Comparison of ENCODE assay signal across 20 cellular contexts in the genomic region with DNA sequence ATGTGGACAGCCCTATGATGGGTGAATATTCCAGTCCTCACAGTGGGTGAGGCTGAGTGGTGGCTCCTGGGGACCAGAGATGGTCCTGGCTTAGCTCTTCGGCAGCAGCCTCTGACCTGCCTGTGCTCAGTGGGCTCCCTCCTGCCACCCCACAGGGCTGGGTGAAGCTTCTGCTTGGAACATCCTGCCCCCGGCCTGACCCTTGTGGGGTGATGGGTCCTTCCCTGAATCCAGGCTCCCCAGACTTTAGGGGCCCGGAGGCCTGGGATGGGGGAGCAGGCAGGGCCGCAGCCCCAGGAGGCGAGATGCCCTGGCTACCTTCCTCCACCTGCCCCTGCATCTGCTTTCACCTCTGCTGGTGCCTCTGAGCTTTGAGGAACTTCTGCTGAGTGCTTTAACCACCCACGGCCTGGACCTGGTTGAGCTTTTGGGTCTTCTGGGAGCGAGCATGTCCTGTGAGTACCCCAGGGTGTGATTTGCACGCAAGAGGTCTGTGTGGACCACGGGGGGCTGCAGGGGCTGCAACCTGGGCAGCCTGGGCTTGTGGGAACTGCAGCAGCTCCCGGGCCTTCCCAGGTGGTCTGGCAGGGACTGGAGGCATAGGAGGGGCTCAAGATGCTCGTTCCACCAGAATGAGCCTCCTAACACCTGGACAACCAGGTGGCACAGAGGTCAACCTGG.
DNase-seq lines count a peak whose midpoint lies in the region; ATAC-seq and TF ChIP-seq lines count a peak whose summit lies in the region.
"Had no signal": no experiment of that assay in that cellular context is flagged by ENCODE, and none has a peak within 500 bp of the region (broad histone marks: within the 10 kb centered on the region; RNA-seq: fewer than 3 reads in every experiment).

No MANE protein-coding gene starts in this region.

- no peak overlapping the region for H3K4me3 ChIP-seq in WERI-Rb-1 (ENCODE audit: low read depth, low read length)
- no peak overlapping the region for H3K4me3 ChIP-seq in lower lobe of right lung
- no peak overlapping the region for H3K4me3 ChIP-seq in upper lobe of right lung
- H3K4me3 ChIP-seq: MG63, PC-9, SJSA1 had no signal

- H3K27ac ChIP-seq in WERI-Rb-1 (no peak overlapping the region), lower lobe of right lung (no peak overlapping the region), upper lobe of right lung (no peak overlapping the region)
- H3K27ac ChIP-seq: C4-2B, PC-9, RWPE1, SJSA1 had no signal

- peak; percentile 6 for DNase-seq in WERI-Rb-1
- DNase-seq in glutamatergic neuron, result peak; percentile 7
- DNase-seq in lower lobe of right lung, result peak; percentile 38
- peak; percentile 53 for DNase-seq in upper lobe of right lung
- DNase-seq in LoVo (ENCODE audit: low spot score), result no peak
- DNase-seq in NK-92 treated with Interleukin-12 subunit alpha and Interleukin-12 subunit beta, amount 100 ng/mL, for 24 hours (lab: John Stamatoyannopoulos, UW), result no peak
- DNase-seq: ACHN, DMS79, Karpas-422, MG63, NCI-H1048, NCI-H1436, NCI-H1930, NCI-H526, PC-9 had no signal

- peaks cover 5% of the 10 kb centered on the region for H3K36me3 Mint-ChIP-seq in glutamatergic neuron (ENCODE audit: unreplicated experiment)
- H3K36me3 Mint-ChIP-seq: IgD-negative memory B cell had no signal

- H3K9me3 ChIP-seq in WERI-Rb-1 (ENCODE audit: severe bottlenecking) (no peaks in the 10 kb centered on the region), lower lobe of right lung (no peaks in the 10 kb centered on the region), upper lobe of right lung (no peaks in the 10 kb centered on the region)
- H3K9me3 ChIP-seq: MG63, SJSA1 had no signal

- no peaks in the 10 kb centered on the region for H3K36me3 ChIP-seq in WERI-Rb-1
- H3K36me3 ChIP-seq in lower lobe of right lung, result no peaks in the 10 kb centered on the region
- H3K36me3 ChIP-seq in upper lobe of right lung, result no peaks in the 10 kb centered on the region
- H3K36me3 ChIP-seq: MG63, SJSA1 had no signal

- TF ChIP-seq CTCF in WERI-Rb-1 (IDR thresholded peaks at IDR 0.05; ENCODE audit: low read depth, low read length) (no peak), glutamatergic neuron (IDR thresholded peaks at IDR 0.05; ENCODE audit: partially characterized antibody, unreplicated experiment) (no peak), lower lobe of right lung (IDR thresholded peaks at IDR 0.05) (no peak), upper lobe of right lung (IDR thresholded peaks at IDR 0.05) (no peak)

- peaks cover 9% of the 10 kb centered on the region for H3K27me3 Mint-ChIP-seq in glutamatergic neuron (ENCODE audit: unreplicated experiment)

- H3K27me3 ChIP-seq in WERI-Rb-1 (ENCODE audit: insufficient read depth, low read depth, severe bottlenecking), result no peaks in the 10 kb centered on the region
- H3K27me3 ChIP-seq in lower lobe of right lung (ENCODE audit: low read depth), result peaks cover 11% of the 10 kb centered on the region
- peaks cover 15% of the 10 kb centered on the region for H3K27me3 ChIP-seq in upper lobe of right lung
- H3K27me3 ChIP-seq: MG63, SJSA1 had no signal

- H3K4me1 Mint-ChIP-seq in glutamatergic neuron (ENCODE audit: low read depth, unreplicated experiment), result no peaks in the 10 kb centered on the region
- H3K4me1 Mint-ChIP-seq: IgD-negative memory B cell had no signal

- H3K27ac Mint-ChIP-seq in glutamatergic neuron (ENCODE audit: unreplicated experiment), result no peak overlapping the region
- H3K27ac Mint-ChIP-seq: IgD-negative memory B cell had no signal

- no peak overlapping the region for H3K4me3 Mint-ChIP-seq in glutamatergic neuron (ENCODE audit: unreplicated experiment)
- H3K4me3 Mint-ChIP-seq: IgD-negative memory B cell had no signal

- H3K9me3 Mint-ChIP-seq in glutamatergic neuron (ENCODE audit: unreplicated experiment), result peaks cover 8% of the 10 kb centered on the region
- H3K9me3 Mint-ChIP-seq: IgD-negative memory B cell had no signal

- intact Hi-C loops in lower lobe of right lung (cut with DNase I), result no loop called here
- intact Hi-C loops in upper lobe of right lung (cut with DNase I), result no loop called here

- ATAC-seq in lower lobe of right lung (no peak), upper lobe of right lung (no peak), HG03095 (IDR thresholded peaks at IDR 0.05; ENCODE audit: unreplicated experiment) (no peak)

- peaks cover 3% of the 10 kb centered on the region for H3K4me1 ChIP-seq in lower lobe of right lung
- peaks cover 6% of the 10 kb centered on the region for H3K4me1 ChIP-seq in upper lobe of right lung
- H3K4me1 ChIP-seq: SJSA1 had no signal

Comparison
In these comparisons a context has a peak if more than half of its experiments do, and no peak if none do; other contexts are left out.
1. DNase-seq: peak in WERI-Rb-1 (single experiment), glutamatergic neuron (single experiment), lower lobe of right lung (single experiment) and upper lobe of right lung (single experiment); none in LoVo (single experiment) and NK-92 treated with Interleukin-12 subunit alpha and Interleukin-12 subunit beta, amount 100 ng/mL, for 24 hours (single experiment).